In the genomic region with DNA sequence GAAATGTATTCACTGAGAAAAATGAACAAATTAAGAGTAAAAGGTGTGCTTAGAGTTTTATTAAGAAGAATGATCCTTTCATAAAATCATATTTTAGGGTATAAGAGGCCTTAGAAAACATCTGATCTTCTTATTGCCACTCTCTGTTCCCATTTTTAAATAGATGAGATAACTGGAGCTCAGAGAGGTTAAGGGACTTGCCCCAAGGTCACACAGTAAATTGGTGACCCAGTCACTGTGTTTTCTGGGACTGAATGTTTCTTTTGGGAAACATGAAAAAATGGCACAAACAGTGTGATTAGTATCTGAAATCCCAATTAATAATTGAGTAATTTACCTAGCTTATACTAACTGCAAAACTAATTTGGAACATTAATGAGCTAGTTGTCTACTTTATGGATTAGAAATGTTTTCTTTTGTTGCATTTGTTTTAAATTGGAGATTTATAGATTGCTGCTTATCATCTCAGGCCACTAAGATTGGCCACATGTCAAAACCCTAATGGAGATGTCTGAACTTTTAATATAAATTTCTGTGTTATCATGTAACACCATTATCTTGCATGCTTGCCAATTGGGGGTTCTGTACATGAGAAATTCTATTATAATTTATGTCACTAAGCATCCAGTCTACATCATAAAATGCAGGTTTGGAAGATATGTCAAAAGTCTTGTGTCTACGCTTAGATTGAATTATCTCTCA, we compare ENCODE assay signal across 19 cellular contexts.
"Had no signal": no experiment of that assay in that cellular context is flagged by ENCODE, and none has a peak within 500 bp of the region (broad histone marks: within the 10 kb centered on the region; RNA-seq: fewer than 3 reads in every experiment).

No MANE protein-coding gene starts in this region.

- ATAC-seq: activated CD8-positive, alpha-beta T cell treated with anti-CD3 and anti-CD28 coated beads, Interleukin-2, amount 10 ng/mL, durations not matched to agents 7 days and 5 days; effector memory CD8-positive, alpha-beta T cell; left lung; natural killer cell treated with Interleukin-12 subunit alpha and Interleukin-12 subunit beta and Interleukin-15 and Interleukin-18, amount 100 ng/mL, for 72 hours; stimulated activated naive CD8-positive, alpha-beta T cell treated with anti-CD3 and anti-CD28 coated beads, Interleukin-15, amount 100 ng/mL, for 72 hours had no signal

- H3K4me3 ChIP-seq: breast epithelium, colonic mucosa, dorsolateral prefrontal cortex, hepatocyte, left lung, SJSA1, skin epidermis, upper lobe of left lung had no signal

- H3K27me3 ChIP-seq: breast epithelium, colonic mucosa, dorsolateral prefrontal cortex, hepatocyte, left lung, SJSA1, upper lobe of left lung had no signal

- DNase-seq: activated CD4-positive, alpha-beta T cell treated with anti-CD3 and anti-CD28 coated beads, Interleukin-2, amount 10 ng/mL, durations not matched to agents 7 days and 5 days; activated CD8-positive, alpha-beta T cell treated with anti-CD3 and anti-CD28 coated beads, Interleukin-2, amount 10 ng/mL, durations not matched to agents 7 days and 5 days; activated gamma-delta T cell; aorta; colonic mucosa; dorsolateral prefrontal cortex; effector memory CD8-positive, alpha-beta T cell; immature natural killer cell; left lung; right cardiac atrium; stimulated activated CD4-positive, alpha-beta T cell treated with anti-CD3 and anti-CD28 coated beads, Interleukin-1b, Interleukin-23, amount 100 ng/mL, for 48 hours; stimulated activated naive CD8-positive, alpha-beta T cell treated with anti-CD3 and anti-CD28 coated beads, Interleukin-15, amount 100 ng/mL, for 72 hours; T1000; upper lobe of left lung had no signal

- H3K27ac ChIP-seq: colonic mucosa, dorsolateral prefrontal cortex, hepatocyte, SJSA1 had no signal

- H3K36me3 ChIP-seq: breast epithelium, colonic mucosa, left lung, SJSA1, upper lobe of left lung had no signal

- H3K4me1 ChIP-seq: breast epithelium, colonic mucosa had no signal

- H3K9me3 ChIP-seq: breast epithelium, colonic mucosa, left lung, SJSA1, upper lobe of left lung had no signal
